Comparison of ENCODE assay signal across 21 cellular contexts in the genomic region with DNA sequence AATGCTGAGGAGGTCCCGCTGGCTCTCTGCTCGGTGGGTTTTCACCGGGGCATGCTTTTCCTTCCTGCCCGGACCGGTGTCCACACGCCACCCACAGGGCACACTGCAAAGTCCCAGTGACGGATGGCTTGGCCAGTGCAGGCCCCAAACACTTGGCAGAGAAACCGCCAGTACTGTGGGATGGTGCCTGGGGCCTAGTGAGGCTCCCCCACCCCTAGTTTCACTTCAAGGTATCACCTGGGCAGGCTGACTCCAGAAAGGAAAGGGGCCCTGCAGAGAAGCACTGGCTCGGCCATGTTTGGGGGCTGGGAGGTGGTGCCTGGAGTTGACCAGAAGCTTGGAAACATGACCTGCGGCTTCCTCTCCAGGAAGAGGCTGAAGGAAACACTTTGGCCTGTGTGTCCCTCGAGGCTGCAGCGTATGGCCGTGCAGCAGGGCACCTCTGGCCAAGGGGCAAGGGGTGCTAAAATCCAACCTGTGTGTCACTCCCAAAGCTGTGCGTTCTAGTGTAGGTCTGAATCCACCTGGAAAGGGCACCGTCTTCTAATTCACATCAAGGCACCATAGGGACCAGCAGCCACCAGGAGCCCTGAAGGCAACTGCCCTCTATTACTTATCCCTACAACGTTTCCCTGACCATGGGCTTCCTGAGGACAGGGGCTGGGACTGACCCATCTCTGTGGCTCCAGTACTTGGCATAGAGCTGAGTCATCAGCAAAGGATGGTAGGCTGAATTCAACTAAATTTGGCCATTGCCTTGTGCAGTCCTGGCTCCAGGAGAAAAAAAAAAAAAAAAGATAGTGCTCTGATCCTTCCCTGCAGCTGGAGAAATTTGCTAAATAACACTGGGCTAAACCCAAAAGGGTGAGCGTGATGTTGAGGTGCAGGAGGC. TPM values are rescaled to one million over a fixed set of nuclear protein-coding genes. Genes with fewer than 3 reads are reported as not detected.
A peak's percentile ranks its signal among the peaks of the same experiment; 100 is the strongest.
DNase-seq lines count a peak whose midpoint lies in the region; ATAC-seq, FAIRE-seq and TF ChIP-seq lines count a peak whose summit lies in the region.
"Had no signal": no experiment of that assay in that cellular context is flagged by ENCODE, and none has a peak within 500 bp of the region (broad histone marks: within the 10 kb centered on the region; RNA-seq: fewer than 3 reads in every experiment).

No MANE protein-coding gene starts in this region.

- POLR2A ChIA-PET in activated CD8-positive, alpha-beta T cell treated with anti-CD3 and anti-CD28 coated beads for 36 hours (lab: Charles Lee): interaction anchor here (0.5 to 0.9 kb wide), 3 partner anchors 248 to 864 kb away, joined by 3 read pairs; no protein-coding TSS in a partner anchor
- POLR2A ChIA-PET in activated CD8-positive, alpha-beta T cell treated with anti-CD3 and anti-CD28 coated beads, Interleukin-2, amount 10 ng/mL, durations not matched to agents 7 days and 5 days (lab: Charles Lee): interaction anchor here (1.1 to 3.0 kb wide), 2 partner anchors 12 to 274 kb away, joined by 3 to 11 read pairs; no protein-coding TSS in a partner anchor
- POLR2A ChIA-PET in WTC11 (lab: Charles Lee): no interaction called here

- no peak for TF ChIP-seq EP300 in sigmoid colon (IDR thresholded peaks at IDR 0.05)

- no peak overlapping the region for H3K9ac ChIP-seq in kidney (ENCODE audit: low read length in 2 of 2)

- no peak for TF ChIP-seq CTCF in activated CD8-positive, alpha-beta T cell treated with anti-CD3 and anti-CD28 coated beads for 36 hours (IDR thresholded peaks at IDR 0.05)
- TF ChIP-seq CTCF in WTC11 (IDR thresholded peaks at IDR 0.05) (no peak), kidney (IDR thresholded peaks at IDR 0.05; ENCODE audit: borderline replicate concordance, extremely low read depth, insufficient read depth) (no peak), sigmoid colon (IDR thresholded peaks at IDR 0.05) (no peak)

- H3K27me3 Mint-ChIP-seq in activated CD8-positive, alpha-beta T cell treated with anti-CD3 and anti-CD28 coated beads for 36 hours: no peaks in the 10 kb centered on the region
- H3K27me3 Mint-ChIP-seq in activated CD8-positive, alpha-beta T cell treated with anti-CD3 and anti-CD28 coated beads, Interleukin-2, amount 10 ng/mL, durations not matched to agents 7 days and 5 days (ENCODE audit: low read depth): no peaks in the 10 kb centered on the region
- peaks cover 25% of the 10 kb centered on the region for H3K27me3 Mint-ChIP-seq in WTC11 (ENCODE audit: low read depth)

- no peaks in the 10 kb centered on the region for H3K9me3 ChIP-seq in kidney (ENCODE audit: control insufficient read depth in 1 of 2, low read length in 2 of 2)
- H3K9me3 ChIP-seq in sigmoid colon: no peaks in the 10 kb centered on the region
- H3K9me3 ChIP-seq: HAP-1, suprapubic skin had no signal

- WGBS in sigmoid colon, 2 donors: 72 to 74% methylated on average over 17 of the region's 17 CpGs

- H3K36me3 ChIP-seq in kidney (ENCODE audit: control insufficient read depth in 1 of 2, insufficient read depth in 2 of 2, low read length in 2 of 2) (no peaks in the 10 kb centered on the region), sigmoid colon (peaks cover 0 to 31% (median 4%) of the 10 kb centered on the region in 4 donors)
- H3K36me3 ChIP-seq: HAP-1, WERI-Rb-1 had no signal

- no peak for FAIRE-seq in kidney (lab: Jason Lieb, UNC)
- FAIRE-seq: A204.1, astrocyte had no signal

- no peaks in the 10 kb centered on the region for H3K36me3 Mint-ChIP-seq in activated CD8-positive, alpha-beta T cell treated with anti-CD3 and anti-CD28 coated beads for 36 hours (ENCODE audit: low read depth)
- H3K36me3 Mint-ChIP-seq in activated CD8-positive, alpha-beta T cell treated with anti-CD3 and anti-CD28 coated beads, Interleukin-2, amount 10 ng/mL, durations not matched to agents 7 days and 5 days (ENCODE audit: low read depth): peaks cover 7% of the 10 kb centered on the region
- H3K36me3 Mint-ChIP-seq in WTC11: peaks cover 14% of the 10 kb centered on the region
- H3K36me3 Mint-ChIP-seq: naive B cell had no signal

- no peaks in the 10 kb centered on the region for H3K27me3 ChIP-seq in sigmoid colon
- H3K27me3 ChIP-seq: suprapubic skin had no signal

- H3K27ac ChIP-seq in kidney (ENCODE audit: low read depth in 2 of 2, low read length in 2 of 2): no peak overlapping the region
- no peak overlapping the region for H3K27ac ChIP-seq in sigmoid colon
- H3K27ac ChIP-seq: suprapubic skin, WERI-Rb-1 had no signal

- H3K4me3 ChIP-seq in kidney (ENCODE audit: low read length in 2 of 2) (no peak overlapping the region), sigmoid colon (no peak overlapping the region)
- H3K4me3 ChIP-seq: HAP-1, suprapubic skin had no signal

- no peak for DNase-seq in activated CD8-positive, alpha-beta T cell treated with anti-CD3 and anti-CD28 coated beads for 36 hours
- no peak for DNase-seq in activated CD8-positive, alpha-beta T cell treated with anti-CD3 and anti-CD28 coated beads, Interleukin-2, amount 10 ng/mL, durations not matched to agents 7 days and 5 days
- DNase-seq in WTC11 (ENCODE audit: low spot score) (no peak), kidney (peak; percentile 61), sigmoid colon (peak; percentile 65), HuH-7.5 (ENCODE audit: low spot score) (no peak), germinal center (ENCODE audit: low spot score) (no peak)
- DNase-seq: activated CD8-positive, alpha-beta memory T cell treated with anti-CD3 and anti-CD28 coated beads, Interleukin-2, amount 50 U/mL, for 4 hours; Calu3; effector CD4-positive, alpha-beta T cell; foreskin melanocyte; MV-4-11; naive B cell; WERI-Rb-1 had no signal

- no peak for TF ChIP-seq POLR2A in sigmoid colon (IDR thresholded peaks at IDR 0.05)

- peaks cover 0 to 2% of the 10 kb centered on the region in 2 donors for H3K4me1 ChIP-seq in kidney (ENCODE audit: control insufficient read depth in 1 of 2, insufficient read depth in 1 of 2, low read depth in 1 of 2, low read length in 2 of 2)
- H3K4me1 ChIP-seq in sigmoid colon: peaks cover 0 to 8% (median 3%) of the 10 kb centered on the region in 4 donors
- H3K4me1 ChIP-seq: HAP-1 had no signal

- H3K27ac Mint-ChIP-seq in activated CD8-positive, alpha-beta T cell treated with anti-CD3 and anti-CD28 coated beads for 36 hours: peak overlapping the region; percentile 23
- no peak overlapping the region for H3K27ac Mint-ChIP-seq in activated CD8-positive, alpha-beta T cell treated with anti-CD3 and anti-CD28 coated beads, Interleukin-2, amount 10 ng/mL, durations not matched to agents 7 days and 5 days
- no peak overlapping the region for H3K27ac Mint-ChIP-seq in WTC11

- intact Hi-C loops in activated CD8-positive, alpha-beta T cell treated with anti-CD3 and anti-CD28 coated beads for 36 hours (cut with micrococcal nuclease): no loop called here
- intact Hi-C loops in kidney (cut with DNase I) (no loop called here), sigmoid colon (cut with DNase I) (no loop called here)

- H3K9me3 Mint-ChIP-seq in activated CD8-positive, alpha-beta T cell treated with anti-CD3 and anti-CD28 coated beads for 36 hours: no peaks in the 10 kb centered on the region
- H3K9me3 Mint-ChIP-seq in activated CD8-positive, alpha-beta T cell treated with anti-CD3 and anti-CD28 coated beads, Interleukin-2, amount 10 ng/mL, durations not matched to agents 7 days and 5 days (ENCODE audit: insufficient read depth): no peaks in the 10 kb centered on the region
- H3K9me3 Mint-ChIP-seq in WTC11: no peaks in the 10 kb centered on the region

- ATAC-seq in activated CD8-positive, alpha-beta T cell treated with anti-CD3 and anti-CD28 coated beads for 36 hours: no peak
- no peak for ATAC-seq in activated CD8-positive, alpha-beta T cell treated with anti-CD3 and anti-CD28 coated beads, Interleukin-2, amount 10 ng/mL, durations not matched to agents 7 days and 5 days
- ATAC-seq in WTC11 (peak; percentile 4), GM21786 (IDR thresholded peaks at IDR 0.05; ENCODE audit: unreplicated experiment) (no peak)
- ATAC-seq: SK-N-SH treated with all-trans-retinoic acid at 6 μM for 48 hours had no signal

- CTCF ChIA-PET in activated CD8-positive, alpha-beta T cell treated with anti-CD3 and anti-CD28 coated beads for 36 hours (lab: Charles Lee): interaction anchor here (1.9 to 3.8 kb wide), 3 partner anchors 14 to 17 kb away, joined by 10 to 20 read pairs (median 12); no protein-coding TSS in a partner anchor
- CTCF ChIA-PET in activated CD8-positive, alpha-beta T cell treated with anti-CD3 and anti-CD28 coated beads, Interleukin-2, amount 10 ng/mL, durations not matched to agents 7 days and 5 days (lab: Charles Lee): interaction anchor here (0.9 to 3.6 kb wide), 5 partner anchors 13 to 121 kb away, joined by 3 to 15 read pairs (median 4); no protein-coding TSS in a partner anchor
- CTCF ChIA-PET in WTC11 (lab: Charles Lee): interaction anchor here (0.7 to 2.8 kb wide), 3 partner anchors 13 to 240 kb away, joined by 3 to 13 read pairs (median 4); no protein-coding TSS in a partner anchor

- H3K4me1 Mint-ChIP-seq in activated CD8-positive, alpha-beta T cell treated with anti-CD3 and anti-CD28 coated beads for 36 hours (ENCODE audit: low read depth): peaks cover 41% of the 10 kb centered on the region
- peaks cover 45% of the 10 kb centered on the region for H3K4me1 Mint-ChIP-seq in activated CD8-positive, alpha-beta T cell treated with anti-CD3 and anti-CD28 coated beads, Interleukin-2, amount 10 ng/mL, durations not matched to agents 7 days and 5 days (ENCODE audit: low read depth)
- peaks cover 20% of the 10 kb centered on the region for H3K4me1 Mint-ChIP-seq in WTC11

- H3K4me3 Mint-ChIP-seq in activated CD8-positive, alpha-beta T cell treated with anti-CD3 and anti-CD28 coated beads for 36 hours: no peak overlapping the region
- no peak overlapping the region for H3K4me3 Mint-ChIP-seq in activated CD8-positive, alpha-beta T cell treated with anti-CD3 and anti-CD28 coated beads, Interleukin-2, amount 10 ng/mL, durations not matched to agents 7 days and 5 days
- no peak overlapping the region for H3K4me3 Mint-ChIP-seq in WTC11

RNA-seq across cellular contexts. Expression of gene TPBGL, which starts 22.6 kb away (rescaled TPM):
- total RNA-seq in activated CD8-positive, alpha-beta T cell treated with anti-CD3 and anti-CD28 coated beads for 36 hours: under 1 TPM; 0.18 to 0.20 TPM
- under 1 TPM in 1 of 2 experiments, not detected in 1; 0.13 TPM for total RNA-seq in activated CD8-positive, alpha-beta T cell treated with anti-CD3 and anti-CD28 coated beads, Interleukin-2, amount 10 ng/mL, durations not matched to agents 7 days and 5 days
- total RNA-seq in WTC11 (2021): 0.37 to 0.78 TPM (median 0.60 TPM) in 3 replicates
- total RNA-seq in kidney: 0.69 TPM
- polyA plus RNA-seq in kidney (ENCODE audit: insufficient read depth, low read depth, low replicate concordance): 0.13 TPM
- total RNA-seq in sigmoid colon: under 1 TPM in 3 of 4 donors, not detected in 1; 0.33 to 0.68 (median 0.36) TPM
- polyA plus RNA-seq in sigmoid colon: under 1 TPM in 1 of 3 donors, not detected in 2; 0.28 TPM
- total RNA-seq: Calu3, skeletal muscle tissue had no signal

Comparison
In these comparisons a context has a peak if more than half of its experiments do, and no peak if none do; other contexts are left out.
1. DNase-seq: peak in kidney (single experiment) and sigmoid colon (single experiment); none in activated CD8-positive, alpha-beta T cell treated with anti-CD3 and anti-CD28 coated beads for 36 hours (single experiment), activated CD8-positive, alpha-beta T cell treated with anti-CD3 and anti-CD28 coated beads, Interleukin-2, amount 10 ng/mL, durations not matched to agents 7 days and 5 days (single experiment), WTC11 (single experiment), HuH-7.5 (single experiment) and germinal center (single experiment).